In genomic region chr16:1990336-1991134, GRCh38 we compare ENCODE assay signal across 1 cellular context.
TF ChIP-seq lines count a peak whose summit lies in the region.

No MANE protein-coding gene starts in this region.

TF ChIP-seq in HCT116, 20 proteins besides CTCF, POLR2A, EP300 and RAD21 (continued from another document):
- no peak for TF ChIP-seq MAX (IDR thresholded peaks at IDR 0.05)
